33 cellular contexts compared by ENCODE assay signal in genomic region chr5:123945548-123945947, GRCh38.
"Had no signal": no experiment of that assay in that cellular context is flagged by ENCODE, and none has a peak within 500 bp of the region (broad histone marks: within the 10 kb centered on the region; RNA-seq: fewer than 3 reads in every experiment).

No MANE protein-coding gene starts in this region.

- H3K36me3 ChIP-seq: adrenal gland, breast epithelium, cardiac muscle cell, colonic mucosa, esophagus squamous epithelium, gastroesophageal sphincter, heart right ventricle had no signal

- H3K4me3 ChIP-seq: adrenal gland, breast epithelium, cardiac muscle cell, colonic mucosa, esophagus squamous epithelium, gastroesophageal sphincter, heart right ventricle, hepatocyte had no signal

- H3K36me3 Mint-ChIP-seq: activated naive CD4-positive, alpha-beta T cell treated with anti-CD3 and anti-CD28 coated beads, Interleukin-2, amount 50 U/mL, for 24 hours; activated naive CD8-positive, alpha-beta T cell treated with anti-CD3 and anti-CD28 coated beads for 36 hours had no signal

- H3K4me3 Mint-ChIP-seq: activated B cell treated with CpG ODN at 0.5 μM for 24 hours; activated CD8-positive, alpha-beta T cell treated with anti-CD3 and anti-CD28 coated beads for 36 hours; activated naive CD4-positive, alpha-beta T cell treated with anti-CD3 and anti-CD28 coated beads for 36 hours; activated naive CD4-positive, alpha-beta T cell treated with anti-CD3 and anti-CD28 coated beads, Interleukin-2, amount 50 U/mL, for 24 hours; activated naive CD8-positive, alpha-beta T cell treated with anti-CD3 and anti-CD28 coated beads for 36 hours; activated naive CD8-positive, alpha-beta T cell treated with anti-CD3 and anti-CD28 coated beads, Interleukin-2, amount 50 U/mL, for 24 hours; activated T-cell treated with anti-CD3 and anti-CD28 coated beads, Interleukin-2, amount 50 U/mL, for 4 hours; activated T-helper 17 cell treated with anti-CD3 and anti-CD28 coated beads, Interleukin-2, amount 50 U/mL, for 72 hours; brain had no signal

- H3K9me3 ChIP-seq: adrenal gland, colonic mucosa had no signal

- H3K4me1 ChIP-seq: adrenal gland, breast epithelium, colonic mucosa, esophagus squamous epithelium, gastroesophageal sphincter, heart right ventricle had no signal

- DNase-seq: activated B cell treated with CpG ODN at 0.5 μM for 24 hours; activated CD4-positive, alpha-beta T cell treated with anti-CD3 and anti-CD28 coated beads for 48 hours; activated CD4-positive, alpha-beta T cell treated with anti-CD3 and anti-CD28 coated beads, Interleukin-2, amount 50 U/mL, for 1 hour; activated CD4-positive, alpha-beta T cell treated with anti-CD3 and anti-CD28 coated beads, Interleukin-2, amount 50 U/mL, for 48 hours; activated CD8-positive, alpha-beta memory T cell treated with anti-CD3 and anti-CD28 coated beads for 24 hours; activated CD8-positive, alpha-beta T cell treated with anti-CD3 and anti-CD28 coated beads for 36 hours; activated effector memory CD4-positive, alpha-beta T cell treated with anti-CD3 and anti-CD28 coated beads, Interleukin-2, amount 50 U/mL, for 16 hours; activated naive CD4-positive, alpha-beta T cell treated with anti-CD3 and anti-CD28 coated beads for 36 hours; activated naive CD8-positive, alpha-beta T cell treated with anti-CD3 and anti-CD28 coated beads for 36 hours; activated naive CD8-positive, alpha-beta T cell treated with anti-CD3 and anti-CD28 coated beads, Interleukin-2, amount 50 U/mL, for 24 hours; activated T-cell treated with anti-CD3 and anti-CD28 coated beads, Interleukin-2, amount 50 U/mL, for 4 hours; adrenal gland; amygdala; aorta; central memory CD4-positive, alpha-beta T cell; cerebellar nuclear complex; colonic mucosa; effector CD8-positive, alpha-beta T cell; esophagus squamous epithelium; foreskin melanocyte; heart right ventricle; T-helper 2 cell had no signal

- H3K27ac Mint-ChIP-seq: activated B cell treated with CpG ODN at 0.5 μM for 24 hours; activated CD8-positive, alpha-beta T cell treated with anti-CD3 and anti-CD28 coated beads for 36 hours; activated naive CD4-positive, alpha-beta T cell treated with anti-CD3 and anti-CD28 coated beads for 36 hours; activated naive CD4-positive, alpha-beta T cell treated with anti-CD3 and anti-CD28 coated beads, Interleukin-2, amount 50 U/mL, for 24 hours; activated naive CD8-positive, alpha-beta T cell treated with anti-CD3 and anti-CD28 coated beads for 36 hours; activated naive CD8-positive, alpha-beta T cell treated with anti-CD3 and anti-CD28 coated beads, Interleukin-2, amount 50 U/mL, for 24 hours; activated T-helper 17 cell treated with anti-CD3 and anti-CD28 coated beads, Interleukin-2, amount 50 U/mL, for 72 hours; brain had no signal

- H3K4me1 Mint-ChIP-seq: activated B cell treated with CpG ODN at 0.5 μM for 24 hours; activated naive CD4-positive, alpha-beta T cell treated with anti-CD3 and anti-CD28 coated beads, Interleukin-2, amount 50 U/mL, for 24 hours; activated naive CD8-positive, alpha-beta T cell treated with anti-CD3 and anti-CD28 coated beads for 36 hours; activated naive CD8-positive, alpha-beta T cell treated with anti-CD3 and anti-CD28 coated beads, Interleukin-2, amount 50 U/mL, for 24 hours; activated T-helper 17 cell treated with anti-CD3 and anti-CD28 coated beads, Interleukin-2, amount 50 U/mL, for 72 hours had no signal

- ATAC-seq: activated CD4-positive, CD25-positive, alpha-beta regulatory T cell treated with anti-CD3 and anti-CD28 coated beads, Interleukin-2, amount 50 U/mL, for 24 hours; activated CD8-positive, alpha-beta T cell treated with anti-CD3 and anti-CD28 coated beads for 36 hours; activated naive CD8-positive, alpha-beta T cell treated with anti-CD3 and anti-CD28 coated beads, Interleukin-2, amount 50 U/mL, for 24 hours; activated T-cell treated with anti-CD3 and anti-CD28 coated beads, Interleukin-2, amount 50 U/mL, for 4 hours; activated T-helper 17 cell treated with anti-CD3 and anti-CD28 coated beads, Interleukin-2, amount 50 U/mL, for 72 hours; gastroesophageal sphincter; heart right ventricle had no signal

- H3K27me3 ChIP-seq: adrenal gland, breast epithelium, cardiac muscle cell, colonic mucosa, esophagus squamous epithelium, gastroesophageal sphincter, heart right ventricle, hepatocyte had no signal

- H3K27me3 Mint-ChIP-seq: activated B cell treated with CpG ODN at 0.5 μM for 24 hours; activated CD8-positive, alpha-beta T cell treated with anti-CD3 and anti-CD28 coated beads for 36 hours; activated naive CD4-positive, alpha-beta T cell treated with anti-CD3 and anti-CD28 coated beads, Interleukin-2, amount 50 U/mL, for 24 hours; activated naive CD8-positive, alpha-beta T cell treated with anti-CD3 and anti-CD28 coated beads for 36 hours; activated naive CD8-positive, alpha-beta T cell treated with anti-CD3 and anti-CD28 coated beads, Interleukin-2, amount 50 U/mL, for 24 hours; activated T-helper 17 cell treated with anti-CD3 and anti-CD28 coated beads, Interleukin-2, amount 50 U/mL, for 72 hours had no signal

- FAIRE-seq: endometrium, endothelial cell of umbilical vein had no signal

- H3K27ac ChIP-seq: adrenal gland, breast epithelium, cardiac muscle cell, colonic mucosa, epithelial cell of prostate, esophagus squamous epithelium, gastroesophageal sphincter, heart right ventricle, hepatocyte had no signal
